Comparison of ENCODE assay signal across 9 cellular contexts in genomic region chr4:72505314-72505744, GRCh38.
DNase-seq lines count a peak whose midpoint lies in the region; ATAC-seq and TF ChIP-seq lines count a peak whose summit lies in the region.
"Had no signal": no experiment of that assay in that cellular context is flagged by ENCODE, and none has a peak within 500 bp of the region (broad histone marks: within the 10 kb centered on the region; RNA-seq: fewer than 3 reads in every experiment).

No MANE protein-coding gene starts in this region.

- no TSS peak for BruUV-seq in PC-3 (replicated peaks; lab: Mats Ljungman, UMichigan)

- H3K27me3 Mint-ChIP-seq in neural progenitor cell (ENCODE audit: insufficient read depth, low read depth): no peaks in the 10 kb centered on the region

- intact Hi-C loops in PC-3 (cut with micrococcal nuclease): loop anchor here (1.0 to 2.0 kb wide), 4 partner anchors 61 to 516 kb away; no protein-coding TSS in a partner anchor

- H3K36me3 Mint-ChIP-seq in neural progenitor cell: peaks cover 2% of the 10 kb centered on the region
- H3K36me3 Mint-ChIP-seq: naive B cell had no signal

- DNase-seq in COLO829 (ENCODE audit: low spot score) (peak; percentile 64), PC-3 (peak; percentile 73), neural progenitor cell (ENCODE audit: low spot score) (peak; percentile 66), NCI-H2107 (lab: John Stamatoyannopoulos, UW) (no peak), NCI-H2107 treated with DMSO at 0.1 percent for 48 hours (lab: John Stamatoyannopoulos, UW; ENCODE audit: unreplicated experiment) (no peak)
- DNase-seq: naive B cell had no signal

- POLR2A ChIA-PET in PC-3 (lab: Charles Lee; ENCODE audit: unreplicated experiment): no interaction called here

- no peaks in the 10 kb centered on the region for H3K36me3 ChIP-seq in PC-3 (ENCODE audit: low read depth, low read length)
- H3K36me3 ChIP-seq in neural progenitor cell: no peaks in the 10 kb centered on the region

- no peaks in the 10 kb centered on the region; the same call in 1 of the 2 replicates for H3K4me1 ChIP-seq in PC-3 (ENCODE audit: insufficient read depth, low read length)
- no peaks in the 10 kb centered on the region for H3K4me1 ChIP-seq in neural progenitor cell

- H3K9me3 ChIP-seq in PC-3 (ENCODE audit: low read length): no peaks in the 10 kb centered on the region
- no peaks in the 10 kb centered on the region for H3K9me3 ChIP-seq in neural progenitor cell (ENCODE audit: low read depth)

- H4K20me1 ChIP-seq in PC-3 (ENCODE audit: low read length): no peaks in the 10 kb centered on the region
- H4K20me1 ChIP-seq in neural progenitor cell (ENCODE audit: low read depth): no peaks in the 10 kb centered on the region

- H3K79me2 ChIP-seq in PC-3 (ENCODE audit: low read length) (no peaks in the 10 kb centered on the region), neural progenitor cell (ENCODE audit: low read depth) (no peaks in the 10 kb centered on the region)

- CTCF ChIA-PET in PC-3 (lab: Charles Lee): interaction anchor here (1.1 kb wide), 1 partner anchor 63 kb away, joined by 5 read pairs; no protein-coding TSS in a partner anchor

- no peak overlapping the region for H3K4me2 ChIP-seq in PC-3 (ENCODE audit: low read length)
- no peak overlapping the region for H3K4me2 ChIP-seq in neural progenitor cell

- H3F3A ChIP-seq in PC-3 (ENCODE audit: low read length, unreplicated experiment) (no peaks in the 10 kb centered on the region), neural progenitor cell (ENCODE audit: low read depth) (no peaks in the 10 kb centered on the region)

- peak; percentile 95 for ATAC-seq in GM18870 (IDR thresholded peaks at IDR 0.05; ENCODE audit: unreplicated experiment)
- ATAC-seq in HG03135 (IDR thresholded peaks at IDR 0.05; ENCODE audit: unreplicated experiment): peak; percentile 83
- peak; percentile 90 for ATAC-seq in PC-3
- peak; percentile 71 for ATAC-seq in esophagus mucosa

- H3K4me3 ChIP-seq in PC-3 (ENCODE audit: low read length) (no peak overlapping the region), neural progenitor cell (no peak overlapping the region)

- H3K9me3 Mint-ChIP-seq in neural progenitor cell: peaks cover 25% of the 10 kb centered on the region

- no peak overlapping the region for H3K4me3 Mint-ChIP-seq in neural progenitor cell
- H3K4me3 Mint-ChIP-seq: naive B cell had no signal

- TF ChIP-seq CTCF in PC-3 (conservative IDR thresholded peaks at IDR 0.05; ENCODE audit: low read depth, low read length) (peak; percentile 94), neural progenitor cell (IDR thresholded peaks at IDR 0.05) (peak; percentile 82)

- no peaks in the 10 kb centered on the region for H3K27me3 ChIP-seq in PC-3 (ENCODE audit: low read length)
- no peaks in the 10 kb centered on the region for H3K27me3 ChIP-seq in neural progenitor cell

- H3K4me1 Mint-ChIP-seq in neural progenitor cell: no peaks in the 10 kb centered on the region
- H3K4me1 Mint-ChIP-seq: naive B cell had no signal

- H3K9me2 ChIP-seq in PC-3 (replicated peaks; ENCODE audit: low read length): no peaks in the 10 kb centered on the region

- H3K27ac ChIP-seq in PC-3 (ENCODE audit: low read length): no peak overlapping the region
- H3K27ac ChIP-seq in neural progenitor cell: no peak overlapping the region

- no peak overlapping the region for H2AFZ ChIP-seq in PC-3 (ENCODE audit: low read length)
- H2AFZ ChIP-seq in neural progenitor cell (replicated peaks): peak overlapping the region; percentile 61

- H3K9ac ChIP-seq in PC-3 (ENCODE audit: low read length) (no peak overlapping the region), neural progenitor cell (no peak overlapping the region)

- H3K27ac Mint-ChIP-seq in neural progenitor cell: no peak overlapping the region

Comparison
In these comparisons a context has a peak if more than half of its experiments do, and no peak if none do; other contexts are left out.
1. DNase-seq: peak in COLO829 (single experiment), PC-3 (single experiment) and neural progenitor cell (single experiment); none in NCI-H2107 (single experiment) and NCI-H2107 treated with DMSO at 0.1 percent for 48 hours (single experiment).
2. Peak in every context shown above with its lines, with median percentiles within 50 percentile points of each other: ATAC-seq.